In the genomic region with DNA sequence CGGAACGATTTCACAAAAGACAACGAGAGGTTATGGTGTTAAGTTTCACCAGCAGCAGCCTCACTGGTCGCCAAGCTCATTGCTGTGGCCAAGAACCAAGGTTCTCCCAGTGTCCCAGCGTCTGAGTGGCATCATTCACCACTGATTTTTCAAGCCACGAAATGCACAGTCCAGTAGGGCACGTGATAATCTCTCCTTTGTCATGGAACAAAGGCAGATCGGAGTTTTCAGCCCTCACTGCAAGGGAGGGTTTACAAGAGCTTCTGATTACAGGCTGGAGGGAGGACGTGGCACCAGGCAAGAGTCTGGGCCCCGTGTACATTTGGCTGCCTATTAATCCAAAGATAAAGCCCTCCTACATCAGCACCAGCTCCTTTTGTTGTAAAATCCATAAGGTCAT, we compare ENCODE assay signal across 1 cellular context.
TF ChIP-seq lines count a peak whose summit lies in the region.

No MANE protein-coding gene starts in this region.

TF ChIP-seq in HepG2, 621 proteins besides CTCF, POLR2A, EP300 and RAD21:
- TF ChIP-seq MAZ (IDR thresholded peaks at IDR 0.05; ENCODE audit: borderline replicate concordance, low read depth, low read length) = no peak
- TF ChIP-seq MAZ (CRISPR knock-in tag; IDR thresholded peaks at IDR 0.05; ENCODE audit: low read depth) = no peak
- TF ChIP-seq MIER3 (CRISPR knock-in tag; IDR thresholded peaks at IDR 0.05; ENCODE audit: borderline replicate concordance) = no peak
- TF ChIP-seq ZNF792 (CRISPR knock-in tag; IDR thresholded peaks at IDR 0.05) = no peak
- TF ChIP-seq RARA (CRISPR knock-in tag; IDR thresholded peaks at IDR 0.05) = no peak
- TF ChIP-seq CENPX (CRISPR knock-in tag; IDR thresholded peaks at IDR 0.05) = no peak
